In genomic region chr19:9818175-9818733, GRCh38 we compare ENCODE assay signal across 1 cellular context.
TF ChIP-seq lines count a peak whose summit lies in the region.

No MANE protein-coding gene starts in this region.

TF ChIP-seq in HepG2, 621 proteins besides CTCF, POLR2A, EP300 and RAD21 (continued from another document and continues in another):
- TF ChIP-seq KIAA2018 (CRISPR knock-in tag; IDR thresholded peaks at IDR 0.05; ENCODE audit: borderline replicate concordance) (no peak), ZEB1 (IDR thresholded peaks at IDR 0.05; ENCODE audit: insufficient replicate concordance, low read depth) (no peak), ZNF589 (CRISPR knock-in tag; conservative IDR thresholded peaks at IDR 0.05) (no peak), CCDC6 (CRISPR knock-in tag; IDR thresholded peaks at IDR 0.05) (no peak), MAFF (IDR thresholded peaks at IDR 0.05; ENCODE audit: low read depth, low read length) (no peak), ZFAT (CRISPR knock-in tag; conservative IDR thresholded peaks at IDR 0.05) (no peak), PPARG (CRISPR knock-in tag; conservative IDR thresholded peaks at IDR 0.05) (no peak), POGZ (CRISPR knock-in tag; IDR thresholded peaks at IDR 0.05) (peak; percentile 34; the same call in 1 of the 2 replicates), SP2 (CRISPR knock-in tag; IDR thresholded peaks at IDR 0.05) (no peak), ZBTB1 (CRISPR knock-in tag; IDR thresholded peaks at IDR 0.05; ENCODE audit: borderline replicate concordance) (no peak), JUND (CRISPR knock-in tag; IDR thresholded peaks at IDR 0.05) (no peak), ZNF503 (CRISPR knock-in tag; IDR thresholded peaks at IDR 0.05) (no peak), ZNF850 (CRISPR knock-in tag; conservative IDR thresholded peaks at IDR 0.05) (no peak), ZNF33B (CRISPR knock-in tag; IDR thresholded peaks at IDR 0.05) (no peak), IRF1 (CRISPR knock-in tag; IDR thresholded peaks at IDR 0.05; ENCODE audit: low read depth) (no peak), KMT2A (CRISPR knock-in tag; IDR thresholded peaks at IDR 0.05) (peak; percentile 70; the same call in 1 of the 2 replicates), ARID4A (CRISPR knock-in tag; IDR thresholded peaks at IDR 0.05; ENCODE audit: borderline replicate concordance) (no peak; the same call in 1 of the 2 replicates), STAT5B (CRISPR knock-in tag; IDR thresholded peaks at IDR 0.05) (no peak), REPIN1 (CRISPR knock-in tag; IDR thresholded peaks at IDR 0.05; ENCODE audit: borderline replicate concordance, low read depth) (no peak), NPAS2 (CRISPR knock-in tag; IDR thresholded peaks at IDR 0.05; ENCODE audit: borderline replicate concordance) (no peak), MIER3 (CRISPR knock-in tag; IDR thresholded peaks at IDR 0.05; ENCODE audit: borderline replicate concordance) (no peak)
- TF ChIP-seq, protein P1, sequence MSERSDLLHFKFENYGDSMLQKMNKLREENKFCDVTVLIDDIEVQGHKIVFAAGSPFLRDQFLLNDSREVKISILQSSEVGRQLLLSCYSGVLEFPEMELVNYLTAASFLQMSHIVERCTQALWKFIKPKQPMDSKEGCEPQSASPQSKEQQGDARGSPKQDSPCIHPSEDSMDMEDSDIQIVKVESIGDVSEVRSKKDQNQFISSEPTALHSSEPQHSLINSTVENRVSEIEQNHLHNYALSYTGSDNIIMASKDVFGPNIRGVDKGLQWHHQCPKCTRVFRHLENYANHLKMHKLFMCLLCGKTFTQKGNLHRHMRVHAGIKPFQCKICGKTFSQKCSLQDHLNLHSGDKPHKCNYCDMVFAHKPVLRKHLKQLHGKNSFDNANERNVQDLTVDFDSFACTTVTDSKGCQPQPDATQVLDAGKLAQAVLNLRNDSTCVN (CRISPR knock-in tag; IDR thresholded peaks at IDR 0.05; ENCODE audit: borderline replicate concordance) = no peak
- TF ChIP-seq, protein P2, sequence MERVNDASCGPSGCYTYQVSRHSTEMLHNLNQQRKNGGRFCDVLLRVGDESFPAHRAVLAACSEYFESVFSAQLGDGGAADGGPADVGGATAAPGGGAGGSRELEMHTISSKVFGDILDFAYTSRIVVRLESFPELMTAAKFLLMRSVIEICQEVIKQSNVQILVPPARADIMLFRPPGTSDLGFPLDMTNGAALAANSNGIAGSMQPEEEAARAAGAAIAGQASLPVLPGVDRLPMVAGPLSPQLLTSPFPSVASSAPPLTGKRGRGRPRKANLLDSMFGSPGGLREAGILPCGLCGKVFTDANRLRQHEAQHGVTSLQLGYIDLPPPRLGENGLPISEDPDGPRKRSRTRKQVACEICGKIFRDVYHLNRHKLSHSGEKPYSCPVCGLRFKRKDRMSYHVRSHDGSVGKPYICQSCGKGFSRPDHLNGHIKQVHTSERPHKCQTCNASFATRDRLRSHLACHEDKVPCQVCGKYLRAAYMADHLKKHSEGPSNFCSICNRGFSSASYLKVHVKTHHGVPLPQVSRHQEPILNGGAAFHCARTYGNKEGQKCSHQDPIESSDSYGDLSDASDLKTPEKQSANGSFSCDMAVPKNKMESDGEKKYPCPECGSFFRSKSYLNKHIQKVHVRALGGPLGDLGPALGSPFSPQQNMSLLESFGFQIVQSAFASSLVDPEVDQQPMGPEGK (CRISPR knock-in tag; IDR thresholded peaks at IDR 0.05) = no peak
- TF ChIP-seq, protein P3, sequence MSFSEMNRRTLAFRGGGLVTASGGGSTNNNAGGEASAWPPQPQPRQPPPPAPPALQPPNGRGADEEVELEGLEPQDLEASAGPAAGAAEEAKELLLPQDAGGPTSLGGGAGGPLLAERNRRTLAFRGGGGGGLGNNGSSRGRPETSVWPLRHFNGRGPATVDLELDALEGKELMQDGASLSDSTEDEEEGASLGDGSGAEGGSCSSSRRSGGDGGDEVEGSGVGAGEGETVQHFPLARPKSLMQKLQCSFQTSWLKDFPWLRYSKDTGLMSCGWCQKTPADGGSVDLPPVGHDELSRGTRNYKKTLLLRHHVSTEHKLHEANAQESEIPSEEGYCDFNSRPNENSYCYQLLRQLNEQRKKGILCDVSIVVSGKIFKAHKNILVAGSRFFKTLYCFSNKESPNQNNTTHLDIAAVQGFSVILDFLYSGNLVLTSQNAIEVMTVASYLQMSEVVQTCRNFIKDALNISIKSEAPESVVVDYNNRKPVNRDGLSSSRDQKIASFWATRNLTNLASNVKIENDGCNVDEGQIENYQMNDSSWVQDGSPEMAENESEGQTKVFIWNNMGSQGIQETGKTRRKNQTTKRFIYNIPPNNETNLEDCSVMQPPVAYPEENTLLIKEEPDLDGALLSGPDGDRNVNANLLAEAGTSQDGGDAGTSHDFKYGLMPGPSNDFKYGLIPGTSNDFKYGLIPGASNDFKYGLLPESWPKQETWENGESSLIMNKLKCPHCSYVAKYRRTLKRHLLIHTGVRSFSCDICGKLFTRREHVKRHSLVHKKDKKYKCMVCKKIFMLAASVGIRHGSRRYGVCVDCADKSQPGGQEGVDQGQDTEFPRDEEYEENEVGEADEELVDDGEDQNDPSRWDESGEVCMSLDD (CRISPR knock-in tag; IDR thresholded peaks at IDR 0.05; ENCODE audit: borderline replicate concordance) = 0 out of 2 replicates have a peak, but pooled peaks have one; percentile 55
- TF ChIP-seq, protein P4, sequence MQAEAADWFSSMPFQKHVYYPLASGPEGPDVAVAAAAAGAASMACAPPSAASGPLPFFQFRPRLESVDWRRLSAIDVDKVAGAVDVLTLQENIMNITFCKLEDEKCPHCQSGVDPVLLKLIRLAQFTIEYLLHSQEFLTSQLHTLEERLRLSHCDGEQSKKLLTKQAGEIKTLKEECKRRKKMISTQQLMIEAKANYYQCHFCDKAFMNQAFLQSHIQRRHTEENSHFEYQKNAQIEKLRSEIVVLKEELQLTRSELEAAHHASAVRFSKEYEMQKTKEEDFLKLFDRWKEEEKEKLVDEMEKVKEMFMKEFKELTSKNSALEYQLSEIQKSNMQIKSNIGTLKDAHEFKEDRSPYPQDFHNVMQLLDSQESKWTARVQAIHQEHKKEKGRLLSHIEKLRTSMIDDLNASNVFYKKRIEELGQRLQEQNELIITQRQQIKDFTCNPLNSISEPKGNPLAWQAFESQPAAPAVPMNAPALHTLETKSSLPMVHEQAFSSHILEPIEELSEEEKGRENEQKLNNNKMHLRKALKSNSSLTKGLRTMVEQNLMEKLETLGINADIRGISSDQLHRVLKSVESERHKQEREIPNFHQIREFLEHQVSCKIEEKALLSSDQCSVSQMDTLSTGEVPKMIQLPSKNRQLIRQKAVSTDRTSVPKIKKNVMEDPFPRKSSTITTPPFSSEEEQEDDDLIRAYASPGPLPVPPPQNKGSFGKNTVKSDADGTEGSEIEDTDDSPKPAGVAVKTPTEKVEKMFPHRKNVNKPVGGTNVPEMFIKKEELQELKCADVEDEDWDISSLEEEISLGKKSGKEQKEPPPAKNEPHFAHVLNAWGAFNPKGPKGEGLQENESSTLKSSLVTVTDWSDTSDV (CRISPR knock-in tag; IDR thresholded peaks at IDR 0.05) = no peak
